Comparison of ENCODE assay signal across 19 cellular contexts in genomic region chr14:105046891-105047282, GRCh38. TPM values are rescaled to one million over a fixed set of nuclear protein-coding genes. Genes with fewer than 3 reads are reported as not detected.
DNase-seq lines count a peak whose midpoint lies in the region; ATAC-seq and TF ChIP-seq lines count a peak whose summit lies in the region.
"Had no signal": no experiment of that assay in that cellular context is flagged by ENCODE, and none has a peak within 500 bp of the region (broad histone marks: within the 10 kb centered on the region; RNA-seq: fewer than 3 reads in every experiment).

No MANE protein-coding gene starts in this region.

- no peak for TF ChIP-seq POLR2A in lower leg skin (IDR thresholded peaks at IDR 0.05)

- peak overlapping the region; percentile 46 for H3K27ac ChIP-seq in naive thymus-derived CD4-positive, alpha-beta T cell (ENCODE audit: low read depth, low read length)
- H3K27ac ChIP-seq: GM23248, Peyer's patch had no signal

- H3K27me3 Mint-ChIP-seq in activated T-helper 17 cell treated with anti-CD3 and anti-CD28 coated beads, Interleukin-2, amount 50 U/mL, for 72 hours = peaks cover 5% of the 10 kb centered on the region
- peaks cover 0 to 7% (median 0%) of the 10 kb centered on the region in 5 donors for H3K27me3 Mint-ChIP-seq in naive thymus-derived CD4-positive, alpha-beta T cell

- 93 to 97% methylated on average over 5 to 9 of the region's 9 CpGs for WGBS in lower leg skin, 2 donors

- no peaks in the 10 kb centered on the region for H3K9me3 Mint-ChIP-seq in activated T-helper 17 cell treated with anti-CD3 and anti-CD28 coated beads, Interleukin-2, amount 50 U/mL, for 72 hours
- H3K9me3 Mint-ChIP-seq in naive thymus-derived CD4-positive, alpha-beta T cell = peaks cover 0 to 3% (median 0%) of the 10 kb centered on the region in 11 donors

- no peak for ATAC-seq in activated T-helper 17 cell treated with anti-CD3 and anti-CD28 coated beads, Interleukin-2, amount 50 U/mL, for 72 hours (replicated peaks)
- no peak for ATAC-seq in naive thymus-derived CD4-positive, alpha-beta T cell
- ATAC-seq in HG03025 (IDR thresholded peaks at IDR 0.05; ENCODE audit: low FRiP score, unreplicated experiment) = no peak

- H3K9me3 ChIP-seq in naive thymus-derived CD4-positive, alpha-beta T cell (ENCODE audit: control insufficient read depth in 2 of 3, low read length in 3 of 3) = no peaks in the 10 kb centered on the region
- H3K9me3 ChIP-seq: Peyer's patch had no signal

- TF ChIP-seq CTCF in GM10248 (IDR thresholded peaks at IDR 0.05; ENCODE audit: control extremely low read depth, extremely low read depth, low read depth, missing control alignments) (no peak), lower leg skin (IDR thresholded peaks at IDR 0.05) (no peak)

- peaks cover 12% of the 10 kb centered on the region for H3K4me1 Mint-ChIP-seq in activated T-helper 17 cell treated with anti-CD3 and anti-CD28 coated beads, Interleukin-2, amount 50 U/mL, for 72 hours
- H3K4me1 Mint-ChIP-seq in naive thymus-derived CD4-positive, alpha-beta T cell = peaks cover 5 to 20% (median 12%) of the 10 kb centered on the region in 7 donors

- POLR2A ChIA-PET in GM10248 (lab: Yijun Ruan, JAX) = interaction anchor here (0.9 kb wide), 1 partner anchor 11 kb away, joined by 5 read pairs; no protein-coding TSS in a partner anchor
- POLR2A ChIA-PET in naive thymus-derived CD4-positive, alpha-beta T cell (lab: Charles Lee) = interaction anchor here (0.8 to 2.3 kb wide), 3 partner anchors 11 to 71 kb away, joined by 3 to 10 read pairs (median 6); partner anchors contain the start of gene GPR132

- peak overlapping the region; percentile 38 for H3K27ac Mint-ChIP-seq in activated T-helper 17 cell treated with anti-CD3 and anti-CD28 coated beads, Interleukin-2, amount 50 U/mL, for 72 hours
- peak overlapping the region in 4 of 9 donors; percentile 13 to 51 (median 18) for H3K27ac Mint-ChIP-seq in naive thymus-derived CD4-positive, alpha-beta T cell

- CTCF ChIA-PET in GM10248 (lab: Yijun Ruan, JAX) = interaction anchor here (0.8 to 12.9 kb wide), 20 partner anchors 11 to 152 kb away, joined by 3 to 177 read pairs (median 14); partner anchors contain the start of genes CDCA4, CLBA1 and GPR132
- CTCF ChIA-PET in naive thymus-derived CD4-positive, alpha-beta T cell (lab: Charles Lee) = interaction anchor here (0.6 to 5.5 kb wide), 7 partner anchors 11 to 175 kb away, joined by 3 to 54 read pairs (median 8); partner anchors contain the start of genes CDCA4 and CLBA1

- H3K36me3 Mint-ChIP-seq in activated T-helper 17 cell treated with anti-CD3 and anti-CD28 coated beads, Interleukin-2, amount 50 U/mL, for 72 hours (ENCODE audit: low read depth) = peaks cover 32% of the 10 kb centered on the region
- peaks cover 0 to 10% (median 8%) of the 10 kb centered on the region in 5 donors for H3K36me3 Mint-ChIP-seq in naive thymus-derived CD4-positive, alpha-beta T cell

- intact Hi-C loops in naive thymus-derived CD4-positive, alpha-beta T cell (cut with micrococcal nuclease) = loop anchor here in 1 of 2 donors (5.0 kb wide), 1 partner anchor 305 kb away; no protein-coding TSS in a partner anchor
- intact Hi-C loops in lower leg skin (cut with DNase I; ENCODE audit: low total_unique reads) = loop anchor here (10.0 kb wide), 1 partner anchor 152 kb away; no protein-coding TSS in a partner anchor

- H3K4me1 ChIP-seq in naive thymus-derived CD4-positive, alpha-beta T cell (ENCODE audit: control insufficient read depth in 2 of 2, insufficient read depth in 2 of 2, low read length in 2 of 2) = peaks cover 0 to 9% of the 10 kb centered on the region in 2 donors

- peak; percentile 7 for DNase-seq in AG08396 (ENCODE audit: low spot score)
- DNase-seq in GM10248 (ENCODE audit: extremely low spot score) = peak; percentile 13
- DNase-seq in naive thymus-derived CD4-positive, alpha-beta T cell = no peak
- no peak for DNase-seq in lower leg skin (ENCODE audit: low spot score in 2 of 2)
- no peak for DNase-seq in anterior cingulate cortex (lab: John Stamatoyannopoulos, UW)
- DNase-seq in SIG-M5 (lab: John Stamatoyannopoulos, UW) = no peak
- DNase-seq: DMS79 treated with DMSO at 0.1 percent for 48 hours; GM23248; HCEC 1CT; KBM-7; NCI-H1105; NCI-H2081; NK-92 treated with Interleukin-12 subunit alpha and Interleukin-12 subunit beta, amount 100 ng/mL, for 24 hours; Peyer's patch had no signal

- no peaks in the 10 kb centered on the region for H3K27me3 ChIP-seq in naive thymus-derived CD4-positive, alpha-beta T cell (ENCODE audit: control insufficient read depth in 2 of 2, insufficient read depth in 2 of 2, low read length in 2 of 2)
- H3K27me3 ChIP-seq: Peyer's patch had no signal

- no peak overlapping the region for H3K4me3 ChIP-seq in naive thymus-derived CD4-positive, alpha-beta T cell (ENCODE audit: low read length)
- no peak overlapping the region for H3K4me3 ChIP-seq in lower leg skin (ENCODE audit: low read depth, poor library complexity, severe bottlenecking)
- H3K4me3 ChIP-seq: GM23248, Peyer's patch had no signal

- peaks cover 10 to 25% (median 13%) of the 10 kb centered on the region in 3 experiments for H3K36me3 ChIP-seq in naive thymus-derived CD4-positive, alpha-beta T cell (ENCODE audit: control insufficient read depth in 2 of 3, insufficient read depth in 3 of 3, low read length in 3 of 3)
- H3K36me3 ChIP-seq: Peyer's patch had no signal

- H3K4me3 Mint-ChIP-seq in activated T-helper 17 cell treated with anti-CD3 and anti-CD28 coated beads, Interleukin-2, amount 50 U/mL, for 72 hours = no peak overlapping the region
- no peak overlapping the region for H3K4me3 Mint-ChIP-seq in naive thymus-derived CD4-positive, alpha-beta T cell
- H3K4me3 Mint-ChIP-seq: CD14-positive monocyte had no signal

RNA-seq across cellular contexts. Expression of gene GPR132, which starts 18.3 kb away (rescaled TPM):
- total RNA-seq in activated T-helper 17 cell treated with anti-CD3 and anti-CD28 coated beads, Interleukin-2, amount 50 U/mL, for 72 hours = 10 to 100 TPM; 46.5 to 49.5 TPM
- total RNA-seq in naive thymus-derived CD4-positive, alpha-beta T cell = 10 to 100 TPM; 37.8 to 58.7 (median 45.2) TPM
- polyA plus RNA-seq in naive thymus-derived CD4-positive, alpha-beta T cell = 10 to 100 TPM in 1 of 2 donors, 1 to 10 TPM in 1; 9.3 to 40.2 TPM
- total RNA-seq in lower leg skin = 1 to 10 TPM in 3 of 4 donors, under 1 TPM in 1; 0.84 to 1.3 (median 1.1) TPM
- total RNA-seq: GM23248, NCI-H460, SK-MEL-5 had no signal
- polyA plus RNA-seq: GM23248 had no signal

RNA-seq across cellular contexts. Expression of gene CDCA4, which starts 26.0 kb away (rescaled TPM):
- total RNA-seq in activated T-helper 17 cell treated with anti-CD3 and anti-CD28 coated beads, Interleukin-2, amount 50 U/mL, for 72 hours = 10 to 100 TPM; 49.2 to 58.6 TPM
- total RNA-seq in naive thymus-derived CD4-positive, alpha-beta T cell = 10 to 100 TPM; 12.7 to 47.8 (median 14.0) TPM
- 10 to 100 TPM in 1 of 2 donors, 1 to 10 TPM in 1; 8.0 to 12.1 TPM for polyA plus RNA-seq in naive thymus-derived CD4-positive, alpha-beta T cell
- total RNA-seq in lower leg skin = 10 to 100 TPM; 39.3 to 45.7 (median 41.5) TPM

Comparison
In these comparisons a context has a peak if more than half of its experiments do, and no peak if none do; other contexts are left out.
1. DNase-seq: peak in AG08396 (single experiment) and GM10248 (single experiment); none in naive thymus-derived CD4-positive, alpha-beta T cell (0 of 9), lower leg skin (0 of 2), anterior cingulate cortex (0 of 58) and SIG-M5 (single experiment).
2. RNA of gene GPR132, which starts 18.3 kb away (total RNA-seq): 46.5 to 49.5 TPM in activated T-helper 17 cell treated with anti-CD3 and anti-CD28 coated beads, Interleukin-2, amount 50 U/mL, for 72 hours and 37.8 to 58.7 TPM in naive thymus-derived CD4-positive, alpha-beta T cell; 0.84 to 1.3 TPM in lower leg skin; every median in the first group is over 10 times any median in the second.